27 cellular contexts compared by ENCODE assay signal in genomic region chr7:77843194-77843593, GRCh38.
"Had no signal": no experiment of that assay in that cellular context is flagged by ENCODE, and none has a peak within 500 bp of the region (broad histone marks: within the 10 kb centered on the region; RNA-seq: fewer than 3 reads in every experiment).

No MANE protein-coding gene starts in this region.

- H3K9me3 Mint-ChIP-seq: activated naive CD4-positive, alpha-beta T cell treated with anti-CD3 and anti-CD28 coated beads, Interleukin-2, amount 50 U/mL, for 72 hours; activated T-cell treated with anti-CD3 and anti-CD28 coated beads, Interleukin-2, amount 50 U/mL, for 24 hours; activated T-helper 17 cell treated with anti-CD3 and anti-CD28 coated beads, Interleukin-2, amount 50 U/mL, for 72 hours; brain; immature natural killer cell; naive B cell; neural crest cell; T-helper 1 cell treated with Interleukin-12 subunit alpha and Interleukin-12 subunit beta and Interleukin-4 antibody, amounts not matched to agents 30 μg/mL and 1 μg/mL, for 36 hours had no signal

- DNase-seq: activated CD4-positive, CD25-positive, alpha-beta regulatory T cell treated with anti-CD3 and anti-CD28 coated beads, Interleukin-2, amount 50 U/mL, for 72 hours; activated CD8-positive, alpha-beta memory T cell treated with anti-CD3 and anti-CD28 coated beads for 24 hours; activated CD8-positive, alpha-beta memory T cell treated with anti-CD3 and anti-CD28 coated beads, Interleukin-2, amount 50 U/mL, for 4 hours; activated T-cell treated with anti-CD3 and anti-CD28 coated beads, Interleukin-2, amount 50 U/mL, for 24 hours; aorta; dermis blood vessel endothelial cell; effector memory CD4-positive, alpha-beta T cell; foreskin melanocyte; glutamatergic neuron; immature natural killer cell; lower lobe of right lung; naive B cell; occipital lobe; retina; spleen; stimulated activated CD4-positive, alpha-beta T cell treated with anti-CD3 and anti-CD28 coated beads, Interleukin-4, amount 100 ng/mL, for 1 hour; stimulated activated naive CD8-positive, alpha-beta T cell treated with anti-CD3 and anti-CD28 coated beads, Interleukin-15, Interleukin-2, amounts not matched to agents 100 U/mL and 50 U/mL, for 24 hours; upper lobe of left lung; WERI-Rb-1 had no signal

- H3K4me3 Mint-ChIP-seq: activated T-cell treated with anti-CD3 and anti-CD28 coated beads, Interleukin-2, amount 50 U/mL, for 24 hours; activated T-helper 17 cell treated with anti-CD3 and anti-CD28 coated beads, Interleukin-2, amount 50 U/mL, for 72 hours; brain; immature natural killer cell; naive B cell; neural crest cell; T-helper 1 cell treated with Interleukin-12 subunit alpha and Interleukin-12 subunit beta and Interleukin-4 antibody, amounts not matched to agents 30 μg/mL and 1 μg/mL, for 36 hours had no signal

- H3K9me3 ChIP-seq: lower lobe of right lung, spleen, upper lobe of left lung had no signal

- ATAC-seq: activated naive CD4-positive, alpha-beta T cell treated with anti-CD3 and anti-CD28 coated beads, Interleukin-2, amount 50 U/mL, for 72 hours; activated T-helper 17 cell treated with anti-CD3 and anti-CD28 coated beads, Interleukin-2, amount 50 U/mL, for 72 hours; esophagus mucosa; left lobe of liver; lower lobe of right lung; stimulated activated naive CD8-positive, alpha-beta T cell treated with anti-CD3 and anti-CD28 coated beads, Interleukin-15, Interleukin-2, amounts not matched to agents 100 U/mL and 50 U/mL, for 24 hours had no signal

- H3K4me3 ChIP-seq: hepatocyte, lower lobe of right lung, spleen, upper lobe of left lung had no signal

- H3K4me1 ChIP-seq: lower lobe of right lung had no signal

- H3K27ac Mint-ChIP-seq: activated naive CD4-positive, alpha-beta T cell treated with anti-CD3 and anti-CD28 coated beads, Interleukin-2, amount 50 U/mL, for 72 hours; activated T-cell treated with anti-CD3 and anti-CD28 coated beads, Interleukin-2, amount 50 U/mL, for 24 hours; activated T-helper 17 cell treated with anti-CD3 and anti-CD28 coated beads, Interleukin-2, amount 50 U/mL, for 72 hours; brain; immature natural killer cell; T-helper 1 cell treated with Interleukin-12 subunit alpha and Interleukin-12 subunit beta and Interleukin-4 antibody, amounts not matched to agents 30 μg/mL and 1 μg/mL, for 36 hours had no signal

- H3K27me3 ChIP-seq: hepatocyte, spleen, upper lobe of left lung had no signal

- H3K36me3 ChIP-seq: lower lobe of right lung, upper lobe of left lung, WERI-Rb-1 had no signal

- H3K27ac ChIP-seq: hepatocyte, lower lobe of right lung, spleen, upper lobe of left lung, WERI-Rb-1 had no signal

- H3K27me3 Mint-ChIP-seq: activated T-cell treated with anti-CD3 and anti-CD28 coated beads, Interleukin-2, amount 50 U/mL, for 24 hours; activated T-helper 17 cell treated with anti-CD3 and anti-CD28 coated beads, Interleukin-2, amount 50 U/mL, for 72 hours; brain; naive B cell had no signal
